In genomic region chr7:131909151-131909768, GRCh38 we compare ENCODE assay signal across 1 cellular context.
TF ChIP-seq lines count a peak whose summit lies in the region.

No MANE protein-coding gene starts in this region.

TF ChIP-seq in HepG2, 621 proteins besides CTCF, POLR2A, EP300 and RAD21 (continued from another document):
- no peak for TF ChIP-seq ZNF609 (CRISPR knock-in tag; IDR thresholded peaks at IDR 0.05; ENCODE audit: borderline replicate concordance)
TF ChIP-seq in HepG2: peak in this region for 1.
